ENCODE assay signal across 12 cellular contexts in genomic region chr1:35691571-35692220, GRCh38.
"Had no signal": no experiment of that assay in that cellular context is flagged by ENCODE, and none has a peak within 500 bp of the region (broad histone marks: within the 10 kb centered on the region; RNA-seq: fewer than 3 reads in every experiment).

No MANE protein-coding gene starts in this region.

- H3K4me1 ChIP-seq: colonic mucosa, esophagus muscularis mucosa, lower lobe of right lung, pancreas, tibial artery, uterus had no signal

- DNase-seq: activated CD4-positive, CD25-positive, alpha-beta regulatory T cell treated with anti-CD3 and anti-CD28 coated beads, Interleukin-2, amount 50 U/mL, for 72 hours; activated naive CD4-positive, alpha-beta T cell; activated naive CD8-positive, alpha-beta T cell treated with anti-CD3 and anti-CD28 coated beads, Interleukin-2, amount 10 ng/mL, durations not matched to agents 7 days and 5 days; central memory CD4-positive, alpha-beta T cell; colonic mucosa; left colon; lower lobe of right lung; pancreas; stimulated activated CD4-positive, alpha-beta T cell treated with anti-CD3 and anti-CD28 coated beads, Interleukin-12 subunit alpha, Interleukin-12 subunit beta, amount 100 ng/mL, for 4 hours; tibial artery; uterus had no signal

- H3K4me3 ChIP-seq: colonic mucosa, esophagus muscularis mucosa, lower lobe of right lung, pancreas, tibial artery, uterus had no signal

- H3K27ac ChIP-seq: colonic mucosa, esophagus muscularis mucosa, lower lobe of right lung, pancreas, tibial artery, uterus had no signal

- H3K36me3 ChIP-seq: colonic mucosa, esophagus muscularis mucosa, lower lobe of right lung, pancreas, tibial artery, uterus had no signal

- H3K9me3 ChIP-seq: colonic mucosa, esophagus muscularis mucosa, lower lobe of right lung, pancreas, tibial artery, uterus had no signal

- H3K27me3 ChIP-seq: colonic mucosa, pancreas had no signal

- ATAC-seq: left colon, pancreas had no signal
